In the genomic region with DNA sequence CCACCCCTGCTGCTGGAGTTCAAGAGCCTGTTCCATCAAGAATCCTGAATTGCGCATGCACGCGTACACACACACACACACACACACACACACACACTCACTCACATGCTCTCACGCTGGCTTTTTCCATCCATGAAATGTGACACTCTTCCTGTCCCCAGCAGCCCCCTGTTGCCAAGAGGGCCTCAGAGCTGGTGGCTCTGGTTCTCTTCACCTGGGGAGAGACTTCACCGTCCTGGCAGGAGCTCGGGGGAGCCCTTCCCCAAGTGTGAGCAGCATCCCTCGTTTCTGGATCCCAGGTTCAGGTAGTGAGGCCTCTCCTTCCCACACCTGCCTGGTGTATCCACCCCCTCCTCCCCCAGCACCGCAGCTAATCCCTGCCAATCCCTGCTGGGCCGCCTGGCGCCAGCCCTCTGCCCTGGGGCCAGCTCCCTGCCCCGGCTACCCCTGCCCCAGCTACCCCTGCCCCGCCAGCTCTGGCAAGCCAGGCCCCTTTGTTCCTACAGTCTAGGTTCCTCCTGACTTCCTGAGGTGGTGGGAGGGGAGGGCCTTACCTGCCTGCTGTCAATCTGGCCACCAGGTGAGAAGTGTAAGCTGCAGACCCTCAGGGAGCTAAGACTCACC, we compare ENCODE assay signal across 13 cellular contexts. TPM values are rescaled to one million over a fixed set of nuclear protein-coding genes. Genes with fewer than 3 reads are reported as not detected.
DNase-seq lines count a peak whose midpoint lies in the region; ATAC-seq and TF ChIP-seq lines count a peak whose summit lies in the region.
"Had no signal": no experiment of that assay in that cellular context is flagged by ENCODE, and none has a peak within 500 bp of the region (broad histone marks: within the 10 kb centered on the region; RNA-seq: fewer than 3 reads in every experiment).

No MANE protein-coding gene starts in this region.

- peaks cover 0 to 18% (median 0%) of the 10 kb centered on the region in 3 donors for H3K4me1 ChIP-seq in gastroesophageal sphincter

- no peak for ATAC-seq in HG02981 (IDR thresholded peaks at IDR 0.05; ENCODE audit: unreplicated experiment)
- no peak for ATAC-seq in gastroesophageal sphincter
- ATAC-seq in HG03159 (IDR thresholded peaks at IDR 0.05; ENCODE audit: unreplicated experiment) = no peak
- ATAC-seq: activated CD8-positive, alpha-beta T cell treated with anti-CD3 and anti-CD28 coated beads, Interleukin-2, amount 10 ng/mL, durations not matched to agents 7 days and 5 days; activated naive CD8-positive, alpha-beta T cell treated with anti-CD3 and anti-CD28 coated beads, Interleukin-2, amount 50 U/mL, for 24 hours; stimulated activated naive B cell treated with anti-CD40 and anti-IgM and Interleukin-4, amounts not matched to agents 10 μg/mL and 1 μg/mL and 100 μg/mL, for 72 hours had no signal

- TF ChIP-seq POLR2A in gastroesophageal sphincter (IDR thresholded peaks at IDR 0.05) = no peak

- H3K9me3 Mint-ChIP-seq in mesothelial cell of epicardium = no peaks in the 10 kb centered on the region

- peaks cover 0 to 49% of the 10 kb centered on the region in 2 donors for H3K36me3 ChIP-seq in gastroesophageal sphincter

- H3K27me3 Mint-ChIP-seq in mesothelial cell of epicardium (ENCODE audit: low read depth) = no peaks in the 10 kb centered on the region
- H3K27me3 Mint-ChIP-seq: activated naive CD8-positive, alpha-beta T cell treated with anti-CD3 and anti-CD28 coated beads, Interleukin-2, amount 50 U/mL, for 24 hours; stimulated activated naive B cell treated with anti-CD40 and anti-IgM and Interleukin-4, amounts not matched to agents 10 μg/mL and 1 μg/mL and 100 μg/mL, for 72 hours had no signal

- no peaks in the 10 kb centered on the region for H3K9me3 ChIP-seq in gastroesophageal sphincter

- no peak overlapping the region for H3K4me3 ChIP-seq in gastroesophageal sphincter

- DNase-seq in ELF-1 (ENCODE audit: low read depth, low spot score) = peak; percentile 39
- peak; percentile 69 for DNase-seq in NCI-H187 (lab: John Stamatoyannopoulos, UW)
- peak; percentile 30 for DNase-seq in SHP77 treated with DMSO at 0.1 percent for 48 hours (lab: John Stamatoyannopoulos, UW)
- DNase-seq in mesothelial cell of epicardium (ENCODE audit: low spot score in 2 of 2, unreplicated experiment in 2 of 2) = peak in 1 of 2 experiments; percentile 59
- no peak for DNase-seq in SW 1271 (lab: John Stamatoyannopoulos, UW)
- DNase-seq: activated CD8-positive, alpha-beta T cell treated with anti-CD3 and anti-CD28 coated beads, Interleukin-2, amount 10 ng/mL, durations not matched to agents 7 days and 5 days; activated naive CD8-positive, alpha-beta T cell treated with anti-CD3 and anti-CD28 coated beads, Interleukin-2, amount 50 U/mL, for 24 hours; NCI-H774; stimulated activated naive B cell treated with anti-CD40 and anti-IgM and Interleukin-4, amounts not matched to agents 10 μg/mL and 1 μg/mL and 100 μg/mL, for 72 hours had no signal

- peak overlapping the region; percentile 44 for H3K4me3 Mint-ChIP-seq in mesothelial cell of epicardium
- H3K4me3 Mint-ChIP-seq: activated CD8-positive, alpha-beta T cell treated with anti-CD3 and anti-CD28 coated beads, Interleukin-2, amount 10 ng/mL, durations not matched to agents 7 days and 5 days; activated naive CD8-positive, alpha-beta T cell treated with anti-CD3 and anti-CD28 coated beads, Interleukin-2, amount 50 U/mL, for 24 hours; stimulated activated naive B cell treated with anti-CD40 and anti-IgM and Interleukin-4, amounts not matched to agents 10 μg/mL and 1 μg/mL and 100 μg/mL, for 72 hours; T-helper 1 cell treated with Interleukin-12 subunit alpha and Interleukin-12 subunit beta and Interleukin-4 antibody, amounts not matched to agents 30 μg/mL and 1 μg/mL, for 36 hours had no signal

- H3K27ac ChIP-seq in gastroesophageal sphincter = no peak overlapping the region

- H3K27ac Mint-ChIP-seq in mesothelial cell of epicardium = peak overlapping the region; percentile 91
- H3K27ac Mint-ChIP-seq: activated CD8-positive, alpha-beta T cell treated with anti-CD3 and anti-CD28 coated beads, Interleukin-2, amount 10 ng/mL, durations not matched to agents 7 days and 5 days; activated naive CD8-positive, alpha-beta T cell treated with anti-CD3 and anti-CD28 coated beads, Interleukin-2, amount 50 U/mL, for 24 hours; stimulated activated naive B cell treated with anti-CD40 and anti-IgM and Interleukin-4, amounts not matched to agents 10 μg/mL and 1 μg/mL and 100 μg/mL, for 72 hours; T-helper 1 cell treated with Interleukin-12 subunit alpha and Interleukin-12 subunit beta and Interleukin-4 antibody, amounts not matched to agents 30 μg/mL and 1 μg/mL, for 36 hours had no signal

- peaks cover 24% of the 10 kb centered on the region for H3K36me3 Mint-ChIP-seq in mesothelial cell of epicardium

- no peaks in the 10 kb centered on the region for H3K27me3 ChIP-seq in gastroesophageal sphincter

- TF ChIP-seq CTCF in mesothelial cell of epicardium (IDR thresholded peaks at IDR 0.05; ENCODE audit: unreplicated experiment) (no peak), gastroesophageal sphincter (IDR thresholded peaks at IDR 0.05) (no peak)

- WGBS in gastroesophageal sphincter (ENCODE audit: low coverage in 1 of 2), 2 donors = no CpG with 5 or more reads among the region's 12 CpGs

- no peak for TF ChIP-seq EP300 in gastroesophageal sphincter (IDR thresholded peaks at IDR 0.05)

- H3K4me1 Mint-ChIP-seq in mesothelial cell of epicardium = peaks cover 12% of the 10 kb centered on the region
- H3K4me1 Mint-ChIP-seq: activated naive CD8-positive, alpha-beta T cell treated with anti-CD3 and anti-CD28 coated beads, Interleukin-2, amount 50 U/mL, for 24 hours; stimulated activated naive B cell treated with anti-CD40 and anti-IgM and Interleukin-4, amounts not matched to agents 10 μg/mL and 1 μg/mL and 100 μg/mL, for 72 hours had no signal

RNA-seq across cellular contexts. Expression of gene PLOD1, which starts 10.0 kb away (rescaled TPM):
- total RNA-seq in mesothelial cell of epicardium (198 to 206 TPM (median 203 TPM) in 3 replicates), gastroesophageal sphincter (100 to 1,000 TPM in 1 of 4 donors, 10 to 100 TPM in 3; 66.5 to 125 (median 70.1) TPM)

RNA-seq across cellular contexts. Expression of gene KIAA2013, which starts 18.2 kb away (rescaled TPM):
- total RNA-seq in mesothelial cell of epicardium (37.8 to 39.3 TPM (median 37.8 TPM) in 3 replicates), gastroesophageal sphincter (100 to 1,000 TPM in 1 of 4 donors, 10 to 100 TPM in 3; 70.8 to 128 (median 83.8) TPM)

RNA-seq across cellular contexts. Expression of gene MFN2, which starts 35.8 kb away (rescaled TPM):
- total RNA-seq in mesothelial cell of epicardium = 52.4 to 58.4 TPM (median 53.7 TPM) in 3 replicates
- total RNA-seq in gastroesophageal sphincter = 100 to 1,000 TPM; 117 to 236 (median 186) TPM

Comparison
In these comparisons a context has a peak if more than half of its experiments do, and no peak if none do; other contexts are left out.
1. DNase-seq: peak in ELF-1 (single experiment), NCI-H187 (2 of 2) and SHP77 treated with DMSO at 0.1 percent for 48 hours (single experiment); none in SW 1271 (0 of 2).